ENCODE assay signal across 39 cellular contexts in genomic region chrX:31301203-31301602, GRCh38.
"Had no signal": no experiment of that assay in that cellular context is flagged by ENCODE, and none has a peak within 500 bp of the region (broad histone marks: within the 10 kb centered on the region; RNA-seq: fewer than 3 reads in every experiment).

No MANE protein-coding gene starts in this region.

- H3K9me3 Mint-ChIP-seq: activated naive CD4-positive, alpha-beta T cell treated with anti-CD3 and anti-CD28 coated beads for 36 hours; activated naive CD4-positive, alpha-beta T cell treated with anti-CD3 and anti-CD28 coated beads, Interleukin-2, amount 10 ng/mL, durations not matched to agents 7 days and 5 days; activated naive CD4-positive, alpha-beta T cell treated with anti-CD3 and anti-CD28 coated beads, Interleukin-2, amount 50 U/mL, for 24 hours; activated naive CD4-positive, alpha-beta T cell treated with anti-CD3 and anti-CD28 coated beads, Interleukin-2, amount 50 U/mL, for 72 hours; activated naive CD8-positive, alpha-beta T cell treated with anti-CD3 and anti-CD28 coated beads, Interleukin-2, amount 10 ng/mL, durations not matched to agents 7 days and 5 days; activated T-helper 1 cell treated with anti-CD3 and anti-CD28 coated beads, Interleukin-12 subunit alpha, Interleukin-12 subunit beta, Interleukin-2, Interleukin-4 antibody, amounts not matched to agents 30 ng/mL and 10 ng/mL and 1 ng/mL, durations not matched to agents 14 hours and 24 hours and 36 hours; activated T-helper 17 cell treated with anti-CD3 and anti-CD28 coated beads, Interleukin-2, amount 50 U/mL, for 72 hours; activated T-helper 2 cell treated with anti-CD3 and anti-CD28 coated beads, Interferon-gamma antibody, Interleukin-2, Interleukin-4, amounts not matched to agents 10 μg/mL and 5 μg/mL and 100 μg/mL, durations not matched to agents 14 hours and 24 hours and 36 hours had no signal

- H3K4me1 ChIP-seq: adrenal gland, ascending aorta, body of pancreas, breast epithelium had no signal

- H3K4me1 Mint-ChIP-seq: activated naive CD4-positive, alpha-beta T cell treated with anti-CD3 and anti-CD28 coated beads, Interleukin-2, amount 10 ng/mL, durations not matched to agents 7 days and 5 days; activated naive CD4-positive, alpha-beta T cell treated with anti-CD3 and anti-CD28 coated beads, Interleukin-2, amount 50 U/mL, for 24 hours; activated naive CD8-positive, alpha-beta T cell treated with anti-CD3 and anti-CD28 coated beads for 36 hours; activated naive CD8-positive, alpha-beta T cell treated with anti-CD3 and anti-CD28 coated beads, Interleukin-2, amount 10 ng/mL, durations not matched to agents 7 days and 5 days; activated naive CD8-positive, alpha-beta T cell treated with anti-CD3 and anti-CD28 coated beads, Interleukin-2, amount 50 U/mL, for 24 hours; activated T-helper 17 cell treated with anti-CD3 and anti-CD28 coated beads, Interleukin-2, amount 50 U/mL, for 72 hours; central memory CD8-positive, alpha-beta T cell had no signal

- ATAC-seq: activated naive CD4-positive, alpha-beta T cell treated with anti-CD3 and anti-CD28 coated beads, Interleukin-2, amount 50 U/mL, for 72 hours; activated naive CD8-positive, alpha-beta T cell treated with anti-CD3 and anti-CD28 coated beads, Interleukin-2, amount 50 U/mL, for 24 hours; activated T-cell treated with anti-CD3 and anti-CD28 coated beads, Interleukin-2, amount 50 U/mL, for 4 hours; activated T-cell treated with anti-CD3 and anti-CD28 coated beads, Interleukin-2, amount 50 U/mL, for 72 hours; activated T-helper 17 cell treated with anti-CD3 and anti-CD28 coated beads, Interleukin-2, amount 50 U/mL, for 72 hours; body of pancreas had no signal

- H3K4me3 Mint-ChIP-seq: activated naive CD4-positive, alpha-beta T cell treated with anti-CD3 and anti-CD28 coated beads for 36 hours; activated naive CD4-positive, alpha-beta T cell treated with anti-CD3 and anti-CD28 coated beads, Interleukin-2, amount 10 ng/mL, durations not matched to agents 7 days and 5 days; activated naive CD4-positive, alpha-beta T cell treated with anti-CD3 and anti-CD28 coated beads, Interleukin-2, amount 50 U/mL, for 24 hours; activated naive CD8-positive, alpha-beta T cell; activated naive CD8-positive, alpha-beta T cell treated with anti-CD3 and anti-CD28 coated beads for 36 hours; activated naive CD8-positive, alpha-beta T cell treated with anti-CD3 and anti-CD28 coated beads, Interleukin-2, amount 10 ng/mL, durations not matched to agents 7 days and 5 days; activated naive CD8-positive, alpha-beta T cell treated with anti-CD3 and anti-CD28 coated beads, Interleukin-2, amount 50 U/mL, for 24 hours; activated T-cell treated with anti-CD3 and anti-CD28 coated beads, Interleukin-2, amount 50 U/mL, for 24 hours; activated T-cell treated with anti-CD3 and anti-CD28 coated beads, Interleukin-2, amount 50 U/mL, for 4 hours; activated T-cell treated with anti-CD3 and anti-CD28 coated beads, Interleukin-2, amount 50 U/mL, for 72 hours; activated T-helper 1 cell treated with anti-CD3 and anti-CD28 coated beads, Interleukin-12 subunit alpha, Interleukin-12 subunit beta, Interleukin-2, Interleukin-4 antibody, amounts not matched to agents 30 ng/mL and 10 ng/mL and 1 ng/mL, durations not matched to agents 14 hours and 24 hours and 36 hours; activated T-helper 17 cell treated with anti-CD3 and anti-CD28 coated beads, Interleukin-2, amount 50 U/mL, for 72 hours; brain; central memory CD8-positive, alpha-beta T cell had no signal

- H3K36me3 ChIP-seq: adrenal gland, ascending aorta, brain microvascular endothelial cell, breast epithelium, cardiac muscle cell had no signal

- H3K27me3 Mint-ChIP-seq: activated naive CD4-positive, alpha-beta T cell treated with anti-CD3 and anti-CD28 coated beads, Interleukin-2, amount 10 ng/mL, durations not matched to agents 7 days and 5 days; activated naive CD4-positive, alpha-beta T cell treated with anti-CD3 and anti-CD28 coated beads, Interleukin-2, amount 50 U/mL, for 24 hours; activated naive CD8-positive, alpha-beta T cell treated with anti-CD3 and anti-CD28 coated beads for 36 hours; brain; central memory CD8-positive, alpha-beta T cell had no signal

- H3K27me3 ChIP-seq: adrenal gland, ascending aorta, body of pancreas, brain microvascular endothelial cell, cardiac muscle cell had no signal

- H3K36me3 Mint-ChIP-seq: activated naive CD4-positive, alpha-beta T cell treated with anti-CD3 and anti-CD28 coated beads, Interleukin-2, amount 10 ng/mL, durations not matched to agents 7 days and 5 days; activated naive CD4-positive, alpha-beta T cell treated with anti-CD3 and anti-CD28 coated beads, Interleukin-2, amount 50 U/mL, for 24 hours; activated naive CD4-positive, alpha-beta T cell treated with anti-CD3 and anti-CD28 coated beads, Interleukin-2, amount 50 U/mL, for 72 hours; activated naive CD8-positive, alpha-beta T cell; activated naive CD8-positive, alpha-beta T cell treated with anti-CD3 and anti-CD28 coated beads for 36 hours; activated naive CD8-positive, alpha-beta T cell treated with anti-CD3 and anti-CD28 coated beads, Interleukin-2, amount 10 ng/mL, durations not matched to agents 7 days and 5 days; brain had no signal

- DNase-seq: activated effector memory CD4-positive, alpha-beta T cell treated with anti-CD3 and anti-CD28 coated beads, Interleukin-2, amount 50 U/mL, for 16 hours; activated effector memory CD4-positive, alpha-beta T cell treated with Interleukin-2 at 50 U/mL for 16 hours; activated gamma-delta T cell; activated gamma-delta T cell treated with Interleukin-2 at 50 U/mL for 16 hours; activated naive CD4-positive, alpha-beta T cell; activated naive CD4-positive, alpha-beta T cell treated with anti-CD3 and anti-CD28 coated beads for 36 hours; activated naive CD4-positive, alpha-beta T cell treated with anti-CD3 and anti-CD28 coated beads, Interleukin-2, amount 10 ng/mL, durations not matched to agents 7 days and 5 days; activated naive CD4-positive, alpha-beta T cell treated with anti-CD3 and anti-CD28 coated beads, Interleukin-2, amount 50 U/mL, for 16 hours; activated naive CD4-positive, alpha-beta T cell treated with Interleukin-2 at 50 U/mL for 16 hours; activated naive CD8-positive, alpha-beta T cell treated with anti-CD3 and anti-CD28 coated beads for 36 hours; activated naive CD8-positive, alpha-beta T cell treated with anti-CD3 and anti-CD28 coated beads, Interleukin-2, amount 10 ng/mL, durations not matched to agents 7 days and 5 days; activated naive CD8-positive, alpha-beta T cell treated with anti-CD3 and anti-CD28 coated beads, Interleukin-2, amount 50 U/mL, for 24 hours; activated T-cell treated with anti-CD3 and anti-CD28 coated beads, Interleukin-2, amount 50 U/mL, for 1 hour; activated T-cell treated with anti-CD3 and anti-CD28 coated beads, Interleukin-2, amount 50 U/mL, for 24 hours; activated T-cell treated with anti-CD3 and anti-CD28 coated beads, Interleukin-2, amount 50 U/mL, for 4 hours; activated T-cell treated with anti-CD3 and anti-CD28 coated beads, Interleukin-2, amount 50 U/mL, for 48 hours; activated T-cell treated with anti-CD3 and anti-CD28 coated beads, Interleukin-2, amount 50 U/mL, for 72 hours; adrenal gland; amniotic stem cell; amygdala; anterior cingulate cortex; aorta; body of pancreas; brain microvascular endothelial cell; caudate nucleus; central memory CD4-positive, alpha-beta T cell; cerebellar nuclear complex had no signal

- H3K27ac Mint-ChIP-seq: activated naive CD4-positive, alpha-beta T cell treated with anti-CD3 and anti-CD28 coated beads for 36 hours; activated naive CD4-positive, alpha-beta T cell treated with anti-CD3 and anti-CD28 coated beads, Interleukin-2, amount 10 ng/mL, durations not matched to agents 7 days and 5 days; activated naive CD4-positive, alpha-beta T cell treated with anti-CD3 and anti-CD28 coated beads, Interleukin-2, amount 50 U/mL, for 24 hours; activated naive CD4-positive, alpha-beta T cell treated with anti-CD3 and anti-CD28 coated beads, Interleukin-2, amount 50 U/mL, for 72 hours; activated naive CD8-positive, alpha-beta T cell; activated naive CD8-positive, alpha-beta T cell treated with anti-CD3 and anti-CD28 coated beads for 36 hours; activated naive CD8-positive, alpha-beta T cell treated with anti-CD3 and anti-CD28 coated beads, Interleukin-2, amount 10 ng/mL, durations not matched to agents 7 days and 5 days; activated naive CD8-positive, alpha-beta T cell treated with anti-CD3 and anti-CD28 coated beads, Interleukin-2, amount 50 U/mL, for 24 hours; activated T-cell treated with anti-CD3 and anti-CD28 coated beads, Interleukin-2, amount 50 U/mL, for 24 hours; activated T-cell treated with anti-CD3 and anti-CD28 coated beads, Interleukin-2, amount 50 U/mL, for 72 hours; activated T-helper 1 cell treated with anti-CD3 and anti-CD28 coated beads, Interleukin-12 subunit alpha, Interleukin-12 subunit beta, Interleukin-2, Interleukin-4 antibody, amounts not matched to agents 30 ng/mL and 10 ng/mL and 1 ng/mL, durations not matched to agents 14 hours and 24 hours and 36 hours; activated T-helper 17 cell treated with anti-CD3 and anti-CD28 coated beads, Interleukin-2, amount 50 U/mL, for 72 hours; activated T-helper 2 cell treated with anti-CD3 and anti-CD28 coated beads, Interferon-gamma antibody, Interleukin-2, Interleukin-4, amounts not matched to agents 10 μg/mL and 5 μg/mL and 100 μg/mL, durations not matched to agents 14 hours and 24 hours and 36 hours; brain had no signal

- H3K4me3 ChIP-seq: adrenal gland, ascending aorta, body of pancreas, breast epithelium, cardiac muscle cell had no signal

- FAIRE-seq: bronchial epithelial cell had no signal

- H3K27ac ChIP-seq: adrenal gland, ascending aorta, body of pancreas, brain microvascular endothelial cell, breast epithelium, cardiac muscle cell had no signal

- H3K9me3 ChIP-seq: adrenal gland, ascending aorta, body of pancreas, breast epithelium had no signal
